Comparison of ENCODE assay signal across 14 cellular contexts in the genomic region with DNA sequence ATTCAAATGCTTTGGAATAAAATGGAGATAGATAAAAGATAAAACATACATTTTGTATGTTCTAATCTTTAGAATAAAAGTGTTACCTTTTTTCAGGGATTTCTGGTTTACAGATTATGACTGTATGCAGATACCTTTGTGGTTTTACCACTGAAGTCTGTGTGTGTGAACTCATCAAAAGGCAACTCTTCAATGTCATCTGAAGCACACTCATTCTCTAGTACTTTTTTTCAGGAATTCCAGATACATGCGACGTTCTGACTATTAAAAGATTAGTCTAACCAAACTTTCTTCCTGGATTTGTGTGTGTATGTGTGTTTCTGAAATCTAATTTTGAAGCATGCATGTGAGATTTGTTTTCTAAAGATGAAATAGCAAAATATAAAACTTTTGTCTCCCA.
DNase-seq lines count a peak whose midpoint lies in the region; ATAC-seq and TF ChIP-seq lines count a peak whose summit lies in the region.
"Had no signal": no experiment of that assay in that cellular context is flagged by ENCODE, and none has a peak within 500 bp of the region (broad histone marks: within the 10 kb centered on the region; RNA-seq: fewer than 3 reads in every experiment).

No MANE protein-coding gene starts in this region.

- H3K27me3 ChIP-seq in tibial artery = no peaks in the 10 kb centered on the region

- H3K4me3 ChIP-seq in iPS-11a (ENCODE audit: low read depth, low read length) (peak overlapping the region; percentile 49), tibial artery (peak overlapping the region; percentile 58 to 60)

- intact Hi-C loops in tibial artery (cut with DNase I; ENCODE audit: low total_unique reads) = no loop called here

- DNase-seq in NCI-H748 (lab: John Stamatoyannopoulos, UW; ENCODE audit: unreplicated experiment) = peak; percentile 33
- DNase-seq in NCI-H748 treated with DMSO at 0.1 percent for 48 hours (lab: John Stamatoyannopoulos, UW) = no peak
- no peak for DNase-seq in tibial artery
- no peak for DNase-seq in NCI-H2227 treated with DMSO at 0.1 percent for 48 hours (lab: John Stamatoyannopoulos, UW)
- no peak for DNase-seq in stimulated activated CD4-positive, alpha-beta T cell treated with anti-CD3 and anti-CD28 coated beads, Interleukin-12 subunit alpha, Interleukin-12 subunit beta, amount 100 ng/mL, for 4 hours
- no peak for DNase-seq in anterior cingulate cortex (lab: John Stamatoyannopoulos, UW)
- DNase-seq: activated naive CD8-positive, alpha-beta T cell treated with anti-CD3 and anti-CD28 coated beads, Interleukin-2, amount 50 U/mL, for 24 hours; activated T-cell treated with anti-CD3 and anti-CD28 coated beads for 4 hours; effector memory CD4-positive, alpha-beta T cell; lower lobe of right lung; NCI-H1417 treated with DMSO at 0.1 percent for 48 hours had no signal

- no peak for TF ChIP-seq CTCF in tibial artery (IDR thresholded peaks at IDR 0.05)

- no peaks in the 10 kb centered on the region for H3K9me3 ChIP-seq in tibial artery
- H3K9me3 ChIP-seq: lower lobe of right lung, pancreas had no signal

- peak; percentile 27; the same call in 1 of the 3 replicates for ATAC-seq in SK-N-SH treated with all-trans-retinoic acid at 6 μM for 48 hours
- ATAC-seq: activated naive CD8-positive, alpha-beta T cell treated with anti-CD3 and anti-CD28 coated beads, Interleukin-2, amount 50 U/mL, for 24 hours had no signal

- H3K4me1 ChIP-seq in tibial artery = peaks cover 0 to 8% (median 0%) of the 10 kb centered on the region in 4 donors
- H3K4me1 ChIP-seq: lower lobe of right lung had no signal

- H3K27ac ChIP-seq in tibial artery = peak overlapping the region in 1 of 2 donors; percentile 58
- H3K27ac ChIP-seq: lower lobe of right lung, pancreas had no signal

- H3K36me3 ChIP-seq in tibial artery = no peaks in the 10 kb centered on the region
- H3K36me3 ChIP-seq: lower lobe of right lung, pancreas had no signal

TF ChIP-seq in SK-N-SH treated with all-trans-retinoic acid at 6 μM for 48 hours, 23 proteins besides CTCF, POLR2A, EP300 and RAD21:
- TF ChIP-seq RARB (CRISPR knock-in tag; IDR thresholded peaks at IDR 0.05) (no peak), ZC3H10 (CRISPR knock-in tag; IDR thresholded peaks at IDR 0.05) (no peak), TOX (CRISPR knock-in tag; IDR thresholded peaks at IDR 0.05; ENCODE audit: borderline replicate concordance) (no peak), BACH2 (CRISPR knock-in tag; IDR thresholded peaks at IDR 0.05; ENCODE audit: borderline replicate concordance) (no peak), ESRRG (CRISPR knock-in tag; IDR thresholded peaks at IDR 0.05) (no peak)
- TF ChIP-seq, protein P1, sequence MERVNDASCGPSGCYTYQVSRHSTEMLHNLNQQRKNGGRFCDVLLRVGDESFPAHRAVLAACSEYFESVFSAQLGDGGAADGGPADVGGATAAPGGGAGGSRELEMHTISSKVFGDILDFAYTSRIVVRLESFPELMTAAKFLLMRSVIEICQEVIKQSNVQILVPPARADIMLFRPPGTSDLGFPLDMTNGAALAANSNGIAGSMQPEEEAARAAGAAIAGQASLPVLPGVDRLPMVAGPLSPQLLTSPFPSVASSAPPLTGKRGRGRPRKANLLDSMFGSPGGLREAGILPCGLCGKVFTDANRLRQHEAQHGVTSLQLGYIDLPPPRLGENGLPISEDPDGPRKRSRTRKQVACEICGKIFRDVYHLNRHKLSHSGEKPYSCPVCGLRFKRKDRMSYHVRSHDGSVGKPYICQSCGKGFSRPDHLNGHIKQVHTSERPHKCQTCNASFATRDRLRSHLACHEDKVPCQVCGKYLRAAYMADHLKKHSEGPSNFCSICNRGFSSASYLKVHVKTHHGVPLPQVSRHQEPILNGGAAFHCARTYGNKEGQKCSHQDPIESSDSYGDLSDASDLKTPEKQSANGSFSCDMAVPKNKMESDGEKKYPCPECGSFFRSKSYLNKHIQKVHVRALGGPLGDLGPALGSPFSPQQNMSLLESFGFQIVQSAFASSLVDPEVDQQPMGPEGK (CRISPR knock-in tag; IDR thresholded peaks at IDR 0.05; ENCODE audit: borderline replicate concordance) = no peak
- TF ChIP-seq, protein P2, sequence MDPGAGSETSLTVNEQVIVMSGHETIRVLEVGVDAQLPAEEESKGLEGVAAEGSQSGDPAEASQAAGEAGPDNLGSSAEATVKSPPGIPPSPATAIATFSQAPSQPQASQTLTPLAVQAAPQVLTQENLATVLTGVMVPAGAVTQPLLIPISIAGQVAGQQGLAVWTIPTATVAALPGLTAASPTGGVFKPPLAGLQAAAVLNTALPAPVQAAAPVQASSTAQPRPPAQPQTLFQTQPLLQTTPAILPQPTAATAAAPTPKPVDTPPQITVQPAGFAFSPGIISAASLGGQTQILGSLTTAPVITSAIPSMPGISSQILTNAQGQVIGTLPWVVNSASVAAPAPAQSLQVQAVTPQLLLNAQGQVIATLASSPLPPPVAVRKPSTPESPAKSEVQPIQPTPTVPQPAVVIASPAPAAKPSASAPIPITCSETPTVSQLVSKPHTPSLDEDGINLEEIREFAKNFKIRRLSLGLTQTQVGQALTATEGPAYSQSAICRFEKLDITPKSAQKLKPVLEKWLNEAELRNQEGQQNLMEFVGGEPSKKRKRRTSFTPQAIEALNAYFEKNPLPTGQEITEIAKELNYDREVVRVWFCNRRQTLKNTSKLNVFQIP (CRISPR knock-in tag; IDR thresholded peaks at IDR 0.05; ENCODE audit: borderline replicate concordance, low read depth) = no peak
TF ChIP-seq in SK-N-SH treated with all-trans-retinoic acid at 6 μM for 48 hours: peak in this region for 0.
